In the genomic region with DNA sequence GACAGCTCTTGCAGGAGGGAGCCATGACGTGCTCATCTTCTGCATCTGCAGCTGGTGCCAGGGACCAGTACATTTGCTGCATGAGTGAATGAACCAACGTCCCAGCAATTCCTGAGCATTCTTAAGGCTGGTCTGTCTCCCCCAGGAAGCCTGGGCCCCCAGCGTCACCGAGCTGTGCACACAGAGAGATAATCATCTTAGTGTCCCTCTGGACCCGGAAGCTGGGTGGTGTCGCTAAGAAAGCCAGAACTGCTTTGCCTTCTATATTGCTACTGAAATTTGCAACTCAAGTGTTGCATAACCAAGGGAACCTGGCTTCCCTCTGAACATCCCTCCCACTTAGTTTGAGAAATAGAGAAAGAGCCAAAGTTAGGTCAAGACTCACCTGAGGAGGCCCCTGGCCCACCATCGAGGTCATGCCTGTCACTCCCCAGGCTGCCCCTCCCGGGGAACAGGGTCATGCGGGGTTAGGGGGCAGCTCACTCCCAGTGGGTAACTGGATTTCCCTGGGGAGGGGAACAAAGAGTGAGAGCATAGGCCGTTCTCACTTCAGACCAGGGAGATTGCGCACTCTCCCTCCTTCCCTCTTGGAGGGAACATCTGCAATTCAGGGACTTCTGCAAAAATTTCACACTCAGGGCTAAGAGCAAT, we compare ENCODE assay signal across 8 cellular contexts.
DNase-seq lines count a peak whose midpoint lies in the region; ATAC-seq, FAIRE-seq and TF ChIP-seq lines count a peak whose summit lies in the region.

No MANE protein-coding gene starts in this region.

- H2AK9ac ChIP-seq in IMR-90 (replicated peaks; ENCODE audit: low read depth, low read length, poor library complexity): no peak overlapping the region

- peak overlapping the region; percentile 81 for H3K18ac ChIP-seq in IMR-90 (ENCODE audit: low read depth, low read length)

- in situ Hi-C loops in IMR-90 (cut with MboI; ENCODE audit: low sequenced_read_pairs): no loop called here

- TF ChIP-seq RAD21 in IMR-90 (IDR thresholded peaks at IDR 0.05; ENCODE audit: low read length): no peak

- no peaks in the 10 kb centered on the region for H4K20me1 ChIP-seq in BLaER1 treated with 17β-estradiol and CSF1 and Interleukin-3, amounts not matched to agents 10 nM and 100 nM
- H4K20me1 ChIP-seq in IMR-90 (ENCODE audit: insufficient read depth, low read length): no peaks in the 10 kb centered on the region

- no peak for TF ChIP-seq CTCF in IMR-90 (conservative IDR thresholded peaks at IDR 0.05; ENCODE audit: low read depth, low read length)
- no peak for TF ChIP-seq CTCF in chondrocyte (IDR thresholded peaks at IDR 0.05)

- no TSS peak for BruUV-seq in IMR-90 (replicated peaks; lab: Mats Ljungman, UMichigan)

- H3K4me3 Mint-ChIP-seq in chondrocyte (ENCODE audit: unreplicated experiment): peak overlapping the region; percentile 45
- H3K4me3 Mint-ChIP-seq in naive thymus-derived CD8-positive, alpha-beta T cell: peak overlapping the region in 8 of 10 donors; percentile 31 to 74 (median 55)

- WGBS in IMR-90 (ENCODE audit: extremely low coverage in 2 of 2, insufficient read length in 1 of 2), 2 experiments: 80% methylated on average over 4 of the region's 11 CpGs; no CpG with 5 or more reads in 1 of the 2 experiments

- H2BK120ac ChIP-seq in IMR-90 (ENCODE audit: low read depth, low read length): peak overlapping the region; percentile 94

- peak overlapping the region; percentile 93 for H3K27ac Mint-ChIP-seq in chondrocyte (ENCODE audit: unreplicated experiment)
- peak overlapping the region in 4 of 10 donors; percentile 8 to 85 (median 51) for H3K27ac Mint-ChIP-seq in naive thymus-derived CD8-positive, alpha-beta T cell

- CTCF ChIA-PET in IMR-90 (lab: Yijun Ruan, JAX): no interaction called here

- intact Hi-C loops in IMR-90 (cut with micrococcal nuclease): no loop called here

- peak overlapping the region; percentile 88 to 97 for H4K8ac ChIP-seq in IMR-90 (ENCODE audit: low read depth in 2 of 2, low read length in 2 of 2)

- peaks cover 40% of the 10 kb centered on the region for H3K4me1 Mint-ChIP-seq in chondrocyte (ENCODE audit: low read depth)
- H3K4me1 Mint-ChIP-seq in naive thymus-derived CD8-positive, alpha-beta T cell: peaks cover 9 to 43% (median 17%) of the 10 kb centered on the region in 4 donors

- dilution Hi-C loops in IMR-90 (cut with HindIII; ENCODE audit: low sequenced_read_pairs, unreplicated experiment): no loop called here

- H3K9me3 ChIP-seq in BLaER1 treated with 17β-estradiol and CSF1 and Interleukin-3, amounts not matched to agents 10 nM and 100 nM (replicated peaks in 1 of 11): peaks cover 29 to 58% (median 49%) of the 10 kb centered on the region in 11 experiments
- peaks cover 12% of the 10 kb centered on the region for H3K9me3 ChIP-seq in IMR-90 (ENCODE audit: control insufficient read depth, insufficient read depth, low read length)

- peaks cover 0 to 13% (median 0%) of the 10 kb centered on the region in 11 experiments; a peak in 4 of 22 replicates for H3K36me3 ChIP-seq in BLaER1 treated with 17β-estradiol and CSF1 and Interleukin-3, amounts not matched to agents 10 nM and 100 nM
- H3K36me3 ChIP-seq in IMR-90 (ENCODE audit: control insufficient read depth, insufficient read depth, low read length): no peaks in the 10 kb centered on the region

- H3K4me3 ChIP-seq in BLaER1 treated with 17β-estradiol and CSF1 and Interleukin-3, amounts not matched to agents 10 nM and 100 nM: peak overlapping the region; percentile 39 to 67 (median 54)
- H3K4me3 ChIP-seq in IMR-90 (ENCODE audit: insufficient read depth, low read depth, low read length): no peak overlapping the region

- peak overlapping the region; percentile 62 for H2AK5ac ChIP-seq in IMR-90 (ENCODE audit: low read depth, low read length)

- peak overlapping the region; percentile 69 to 86 (median 81) for H3K9ac ChIP-seq in BLaER1 treated with 17β-estradiol and CSF1 and Interleukin-3, amounts not matched to agents 10 nM and 100 nM
- peak overlapping the region; percentile 69; the same call in 1 of the 2 replicates for H3K9ac ChIP-seq in IMR-90 (ENCODE audit: low read depth, low read length)

- DNase-seq in IMR-90 (no peak), chondrocyte (ENCODE audit: low spot score) (no peak), NCI-H1048 (lab: John Stamatoyannopoulos, UW) (no peak), HTR-8/SVneo (ENCODE audit: insufficient read length, low spot score) (no peak)
- no peak for DNase-seq in naive thymus-derived CD8-positive, alpha-beta T cell
- DNase-seq in activated CD8-positive, alpha-beta memory T cell treated with anti-CD3 and anti-CD28 coated beads, Interleukin-2, amount 50 U/mL, for 4 hours: no peak

- H3K9me1 ChIP-seq in IMR-90 (ENCODE audit: insufficient read depth, low read length): peaks cover 6% of the 10 kb centered on the region

- peak overlapping the region; percentile 85 for H2BK5ac ChIP-seq in IMR-90 (ENCODE audit: low read depth, low read length, poor library complexity, severe bottlenecking)

- H3K36me3 Mint-ChIP-seq in chondrocyte (ENCODE audit: low read depth): peaks cover 6% of the 10 kb centered on the region
- peaks cover 0 to 23% (median 18%) of the 10 kb centered on the region in 3 donors for H3K36me3 Mint-ChIP-seq in naive thymus-derived CD8-positive, alpha-beta T cell

- H3K56ac ChIP-seq in IMR-90 (ENCODE audit: extremely low read depth, insufficient read depth, low read length): peak overlapping the region; percentile 82

- H3K14ac ChIP-seq in IMR-90 (replicated peaks; ENCODE audit: low read depth, low read length): peak overlapping the region; percentile 97

- H3K4me1 ChIP-seq in BLaER1 treated with 17β-estradiol and CSF1 and Interleukin-3, amounts not matched to agents 10 nM and 100 nM: peaks cover 48 to 71% (median 51%) of the 10 kb centered on the region in 10 experiments
- H3K4me1 ChIP-seq in IMR-90 (ENCODE audit: control insufficient read depth, insufficient read depth, low read length): peaks cover 15% of the 10 kb centered on the region

- H2BK15ac ChIP-seq in IMR-90 (ENCODE audit: low read depth, low read length): peak overlapping the region; percentile 84

- peak overlapping the region; percentile 75 to 96 (median 90) for H3K27ac ChIP-seq in BLaER1 treated with 17β-estradiol and CSF1 and Interleukin-3, amounts not matched to agents 10 nM and 100 nM
- H3K27ac ChIP-seq in IMR-90 (ENCODE audit: insufficient read depth, low read length): peak overlapping the region; percentile 69

- POLR2A ChIA-PET in IMR-90 (lab: Charles Lee; ENCODE audit: unreplicated experiment): no interaction called here
- POLR2A ChIA-PET in naive thymus-derived CD8-positive, alpha-beta T cell (lab: Charles Lee): no interaction called here

- H3K79me1 ChIP-seq in IMR-90 (ENCODE audit: low read depth in 1 of 2, low read length in 2 of 2): no peaks in the 10 kb centered on the region

- H3K27me3 ChIP-seq in BLaER1 treated with 17β-estradiol and CSF1 and Interleukin-3, amounts not matched to agents 10 nM and 100 nM: no peaks in the 10 kb centered on the region
- no peaks in the 10 kb centered on the region for H3K27me3 ChIP-seq in IMR-90 (ENCODE audit: control insufficient read depth, insufficient read depth, low read length)

- peak overlapping the region; percentile 74; the same call in 1 of the 2 replicates for H4K5ac ChIP-seq in IMR-90 (ENCODE audit: low read depth, low read length)

- H3K9me3 Mint-ChIP-seq in chondrocyte (ENCODE audit: low read depth): peaks cover 15% of the 10 kb centered on the region
- peaks cover 0 to 34% (median 15%) of the 10 kb centered on the region in 9 donors for H3K9me3 Mint-ChIP-seq in naive thymus-derived CD8-positive, alpha-beta T cell

- H2BK20ac ChIP-seq in IMR-90 (ENCODE audit: low read depth, low read length): peak overlapping the region; percentile 91

- ATAC-seq in GM21423 (IDR thresholded peaks at IDR 0.05; ENCODE audit: unreplicated experiment) (peak; percentile 27), IMR-90 (ENCODE audit: low read depth) (no peak; the same call in 1 of the 2 replicates)
- no peak for ATAC-seq in naive thymus-derived CD8-positive, alpha-beta T cell

- H2AFZ ChIP-seq in IMR-90 (replicated peaks; ENCODE audit: low read length, poor library complexity): peak overlapping the region; percentile 87

- peak overlapping the region; percentile 83 for H3K23ac ChIP-seq in IMR-90 (ENCODE audit: low read depth, low read length)

- no peaks in the 10 kb centered on the region for H3K27me3 Mint-ChIP-seq in chondrocyte (ENCODE audit: low read depth)
- peaks cover 0 to 7% (median 0%) of the 10 kb centered on the region in 5 donors for H3K27me3 Mint-ChIP-seq in naive thymus-derived CD8-positive, alpha-beta T cell

- H3K4ac ChIP-seq in IMR-90 (ENCODE audit: low read depth, low read length): peak overlapping the region; percentile 89

- TF ChIP-seq POLR2A in IMR-90 (IDR thresholded peaks at IDR 0.05; ENCODE audit: low read depth, low read length): no peak

- H4K91ac ChIP-seq in IMR-90 (ENCODE audit: insufficient read depth, low read depth, low read length): peak overlapping the region; percentile 80

- FAIRE-seq in HTR-8/SVneo (lab: Jason Lieb, UNC): no peak

- H3K4me2 ChIP-seq in BLaER1 treated with 17β-estradiol and CSF1 and Interleukin-3, amounts not matched to agents 10 nM and 100 nM: peak overlapping the region; percentile 77 to 100 (median 96)
- peak overlapping the region; percentile 74; the same call in 1 of the 2 replicates for H3K4me2 ChIP-seq in IMR-90 (ENCODE audit: low read depth, low read length)

TF ChIP-seq in IMR-90, 13 proteins besides CTCF, POLR2A, EP300 and RAD21:
- TF ChIP-seq CHD1 (IDR thresholded peaks at IDR 0.05; ENCODE audit: low read depth, low read length) (no peak), MAZ (IDR thresholded peaks at IDR 0.05; ENCODE audit: borderline replicate concordance, low read depth, low read length) (no peak), CEBPB (IDR thresholded peaks at IDR 0.05; ENCODE audit: low read depth, low read length) (peak; percentile 60), FOS (IDR thresholded peaks at IDR 0.05; ENCODE audit: low read depth, low read length) (no peak)
- TF ChIP-seq, protein P1, sequence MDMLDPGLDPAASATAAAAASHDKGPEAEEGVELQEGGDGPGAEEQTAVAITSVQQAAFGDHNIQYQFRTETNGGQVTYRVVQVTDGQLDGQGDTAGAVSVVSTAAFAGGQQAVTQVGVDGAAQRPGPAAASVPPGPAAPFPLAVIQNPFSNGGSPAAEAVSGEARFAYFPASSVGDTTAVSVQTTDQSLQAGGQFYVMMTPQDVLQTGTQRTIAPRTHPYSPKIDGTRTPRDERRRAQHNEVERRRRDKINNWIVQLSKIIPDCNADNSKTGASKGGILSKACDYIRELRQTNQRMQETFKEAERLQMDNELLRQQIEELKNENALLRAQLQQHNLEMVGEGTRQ (IDR thresholded peaks at IDR 0.05; ENCODE audit: low read depth, low read length): no peak
